21 cellular contexts compared by ENCODE assay signal in genomic region chr9:86277072-86277471, GRCh38. TPM values are rescaled to one million over a fixed set of nuclear protein-coding genes. Genes with fewer than 3 reads are reported as not detected.
DNase-seq lines count a peak whose midpoint lies in the region; ATAC-seq, FAIRE-seq and TF ChIP-seq lines count a peak whose summit lies in the region.
"Had no signal": no experiment of that assay in that cellular context is flagged by ENCODE, and none has a peak within 500 bp of the region (broad histone marks: within the 10 kb centered on the region; RNA-seq: fewer than 3 reads in every experiment).

No MANE protein-coding gene starts in this region.

- no peaks in the 10 kb centered on the region for H3K27me3 Mint-ChIP-seq in activated naive CD8-positive, alpha-beta T cell treated with anti-CD3 and anti-CD28 coated beads, Interleukin-2, amount 50 U/mL, for 24 hours

- H3K9me3 Mint-ChIP-seq in activated naive CD8-positive, alpha-beta T cell treated with anti-CD3 and anti-CD28 coated beads, Interleukin-2, amount 50 U/mL, for 24 hours = no peaks in the 10 kb centered on the region
- H3K9me3 Mint-ChIP-seq: CD8-positive, alpha-beta T cell; HFFc6 had no signal

- CTCF ChIA-PET in endothelial cell of umbilical vein (lab: Charles Lee) = interaction anchor here (1.2 kb wide), 1 partner anchor 15 kb away, joined by 4 read pairs; no protein-coding TSS in a partner anchor

- POLR2A ChIA-PET in endothelial cell of umbilical vein (lab: Charles Lee) = no interaction called here

- peaks cover 0 to 3% (median 0%) of the 10 kb centered on the region in 11 experiments; a peak in 5 of 22 replicates for H3K9me3 ChIP-seq in BLaER1 treated with 17β-estradiol and CSF1 and Interleukin-3, amounts not matched to agents 10 nM and 100 nM (replicated peaks in 1 of 11)
- H3K9me3 ChIP-seq in SK-N-MC (ENCODE audit: low read depth, low read length) = no peaks in the 10 kb centered on the region
- no peaks in the 10 kb centered on the region for H3K9me3 ChIP-seq in endothelial cell of umbilical vein (replicated peaks; ENCODE audit: control insufficient read depth, insufficient read depth, low read length)
- H3K9me3 ChIP-seq: HAP-1 had no signal

- no peak overlapping the region for H3K27ac Mint-ChIP-seq in activated naive CD8-positive, alpha-beta T cell treated with anti-CD3 and anti-CD28 coated beads, Interleukin-2, amount 50 U/mL, for 24 hours
- H3K27ac Mint-ChIP-seq: CD8-positive, alpha-beta T cell; HFFc6 had no signal

- peaks cover 31 to 78% (median 40%) of the 10 kb centered on the region in 11 experiments for H3K36me3 ChIP-seq in BLaER1 treated with 17β-estradiol and CSF1 and Interleukin-3, amounts not matched to agents 10 nM and 100 nM
- peaks cover 48% of the 10 kb centered on the region for H3K36me3 ChIP-seq in SK-N-MC (ENCODE audit: insufficient read depth, low read length)
- peaks cover 1 to 2% of the 10 kb centered on the region in 2 experiments for H3K36me3 ChIP-seq in endothelial cell of umbilical vein (ENCODE audit: control insufficient read depth in 2 of 2, extremely low read depth in 1 of 2, insufficient read depth in 2 of 2, low read length in 2 of 2)

- dilution Hi-C loops in endothelial cell of umbilical vein (cut with MboI; ENCODE audit: extremely low pct_ligation_motif_present, low sequenced_read_pairs) = no loop called here

- no peak overlapping the region; a peak in 1 of 22 replicates for H3K9ac ChIP-seq in BLaER1 treated with 17β-estradiol and CSF1 and Interleukin-3, amounts not matched to agents 10 nM and 100 nM
- H3K9ac ChIP-seq in SK-N-MC (ENCODE audit: insufficient read length) (no peak overlapping the region), endothelial cell of umbilical vein (replicated peaks; ENCODE audit: extremely low read depth, insufficient read depth, low read length) (no peak overlapping the region)

- H3K79me2 ChIP-seq in endothelial cell of umbilical vein (ENCODE audit: control insufficient read depth, insufficient read depth, low read length) = peaks cover 61% of the 10 kb centered on the region

- no TSS peak for BruUV-seq in endothelial cell of umbilical vein (replicated peaks; lab: Mats Ljungman, UMichigan)

- no peak for TF ChIP-seq POLR2A in endothelial cell of umbilical vein (IDR thresholded peaks at IDR 0.05; ENCODE audit: low read depth, low read length)

- peaks cover 44% of the 10 kb centered on the region for H3K36me3 Mint-ChIP-seq in activated naive CD8-positive, alpha-beta T cell treated with anti-CD3 and anti-CD28 coated beads, Interleukin-2, amount 50 U/mL, for 24 hours (ENCODE audit: low read depth)

- H2AFZ ChIP-seq in endothelial cell of umbilical vein (ENCODE audit: low read depth, low read length) = no peak overlapping the region

- no peak overlapping the region for H3K4me3 Mint-ChIP-seq in activated naive CD8-positive, alpha-beta T cell treated with anti-CD3 and anti-CD28 coated beads, Interleukin-2, amount 50 U/mL, for 24 hours
- H3K4me3 Mint-ChIP-seq: CD8-positive, alpha-beta T cell; HFFc6 had no signal

- no peaks in the 10 kb centered on the region for H3K27me3 ChIP-seq in BLaER1 treated with 17β-estradiol and CSF1 and Interleukin-3, amounts not matched to agents 10 nM and 100 nM
- H3K27me3 ChIP-seq in endothelial cell of umbilical vein (ENCODE audit: control insufficient read depth in 2 of 2, insufficient read depth in 2 of 2, low read length in 2 of 2) = no peaks in the 10 kb centered on the region

- FAIRE-seq in endothelial cell of umbilical vein (lab: Jason Lieb, UNC) = peak; percentile 15
- FAIRE-seq: D721Med, H1, HepG2, HTR-8/SVneo had no signal

- intact Hi-C loops in endothelial cell of umbilical vein (cut with micrococcal nuclease) = loop anchor here (2.0 kb wide), 1 partner anchor 74 kb away; no protein-coding TSS in a partner anchor

- H3K9me1 ChIP-seq in endothelial cell of umbilical vein (replicated peaks; ENCODE audit: control insufficient read depth, extremely low read depth, insufficient read depth, low read length) = no peaks in the 10 kb centered on the region

- DNase-seq in GF-D8 (lab: John Stamatoyannopoulos, UW) (peak; percentile 13), SK-N-MC (ENCODE audit: low read depth, low spot score) (no peak), endothelial cell of umbilical vein (ENCODE audit: low read depth, low spot score) (no peak), DMS 273 (lab: John Stamatoyannopoulos, UW; ENCODE audit: unreplicated experiment) (no peak), RPMI8226 (no peak), midbrain (lab: John Stamatoyannopoulos, UW) (no peak)
- DNase-seq in activated naive CD8-positive, alpha-beta T cell treated with anti-CD3 and anti-CD28 coated beads, Interleukin-2, amount 50 U/mL, for 24 hours = no peak
- DNase-seq: ACHN; C1 segment of cervical spinal cord; CD8-positive, alpha-beta T cell; COR-L47; DND-41; GDM1; HFFc6 had no signal

- no peak for ATAC-seq in activated naive CD8-positive, alpha-beta T cell treated with anti-CD3 and anti-CD28 coated beads, Interleukin-2, amount 50 U/mL, for 24 hours
- ATAC-seq: CD8-positive, alpha-beta T cell; HepG2 had no signal

- peaks cover 41% of the 10 kb centered on the region for H3K4me1 Mint-ChIP-seq in activated naive CD8-positive, alpha-beta T cell treated with anti-CD3 and anti-CD28 coated beads, Interleukin-2, amount 50 U/mL, for 24 hours

- H3K27ac ChIP-seq in BLaER1 treated with 17β-estradiol and CSF1 and Interleukin-3, amounts not matched to agents 10 nM and 100 nM = no peak overlapping the region
- 0 out of 2 replicates have a peak overlapping the region, but pooled peaks have one; percentile 26 for H3K27ac ChIP-seq in SK-N-MC
- H3K27ac ChIP-seq in endothelial cell of umbilical vein (ENCODE audit: insufficient read depth, low read depth, low read length) = no peak overlapping the region

- H3K4me2 ChIP-seq in BLaER1 treated with 17β-estradiol and CSF1 and Interleukin-3, amounts not matched to agents 10 nM and 100 nM = peak overlapping the region in 8 of 11 experiments; percentile 1 to 36 (median 20); a peak in 8 of 22 replicates
- H3K4me2 ChIP-seq in endothelial cell of umbilical vein (ENCODE audit: insufficient read depth, low read length) = no peak overlapping the region

- peaks cover 17 to 41% (median 32%) of the 10 kb centered on the region in 10 experiments for H3K4me1 ChIP-seq in BLaER1 treated with 17β-estradiol and CSF1 and Interleukin-3, amounts not matched to agents 10 nM and 100 nM
- peaks cover 6% of the 10 kb centered on the region for H3K4me1 ChIP-seq in endothelial cell of umbilical vein (ENCODE audit: control insufficient read depth, extremely low read depth, insufficient read depth, low read length)

- H4K20me1 ChIP-seq in BLaER1 treated with 17β-estradiol and CSF1 and Interleukin-3, amounts not matched to agents 10 nM and 100 nM = peaks cover 43 to 84% (median 73%) of the 10 kb centered on the region in 11 experiments; a peak in 21 of 22 replicates
- H4K20me1 ChIP-seq in endothelial cell of umbilical vein (replicated peaks; ENCODE audit: control insufficient read depth, extremely low read depth, insufficient read depth, low read length) = no peaks in the 10 kb centered on the region

- no peak overlapping the region for H3K4me3 ChIP-seq in BLaER1 treated with 17β-estradiol and CSF1 and Interleukin-3, amounts not matched to agents 10 nM and 100 nM
- no peak overlapping the region for H3K4me3 ChIP-seq in SK-N-MC
- no peak overlapping the region for H3K4me3 ChIP-seq in endothelial cell of umbilical vein (replicated peaks in 1 of 3; ENCODE audit: insufficient read depth in 1 of 3, low read depth in 1 of 3, low read length in 3 of 3)
- H3K4me3 ChIP-seq: HAP-1 had no signal

- TF ChIP-seq CTCF in endothelial cell of umbilical vein (IDR thresholded peaks at IDR 0.05; ENCODE audit: extremely low read depth in 1 of 2, insufficient read depth in 1 of 2, low read depth in 1 of 2, low read length in 2 of 2) = no peak

TF ChIP-seq in endothelial cell of umbilical vein, 7 proteins besides CTCF, POLR2A, EP300 and RAD21:
- TF ChIP-seq MYC (IDR thresholded peaks at IDR 0.05; ENCODE audit: low read depth, low read length) (no peak), JUN (IDR thresholded peaks at IDR 0.05; ENCODE audit: borderline replicate concordance, insufficient read depth, insufficient read length, low read depth) (no peak), GATA2 (IDR thresholded peaks at IDR 0.05; ENCODE audit: insufficient read depth, insufficient read length, low read depth, low read length) (no peak), FOS (IDR thresholded peaks at IDR 0.05; ENCODE audit: borderline replicate concordance, insufficient read depth, low read length) (no peak), EZH2 (IDR thresholded peaks at IDR 0.05; ENCODE audit: borderline replicate concordance, low read depth, low read length, severe bottlenecking) (no peak), MAX (IDR thresholded peaks at IDR 0.05; ENCODE audit: insufficient read depth, insufficient read length) (no peak), POLR2AphosphoS5 (IDR thresholded peaks at IDR 0.05; ENCODE audit: insufficient read depth, low read depth, low read length) (no peak)

RNA-seq across cellular contexts. Expression of gene ISCA1, which starts 5.3 kb away (rescaled TPM):
- total RNA-seq in endothelial cell of umbilical vein = 20.6 and 22.2 TPM in 2 replicates
- polyA plus RNA-seq in endothelial cell of umbilical vein = 11.7 and 14.2 TPM in 2 replicates
- 14.8 and 15.2 TPM in 2 replicates for polyA plus RNA-seq in endothelial cell of umbilical vein (2011; cell fraction: cytosol; rRNA removed)
- polyA plus RNA-seq in endothelial cell of umbilical vein (2011; cell fraction: nucleus; rRNA removed) = 10.0 and 10.7 TPM in 2 replicates
- polyA plus RNA-seq in endothelial cell of umbilical vein (2012) = 22.0 and 28.1 TPM in 2 replicates
- 12.9 and 14.6 TPM in 2 replicates for polyA minus RNA-seq in endothelial cell of umbilical vein
- polyA minus RNA-seq in endothelial cell of umbilical vein (2011; cell fraction: cytosol; rRNA and poly(A)+ RNA removed) = 16.0 TPM
- 7.9 and 11.8 TPM in 2 replicates for polyA minus RNA-seq in endothelial cell of umbilical vein (2011; cell fraction: nucleus; rRNA and poly(A)+ RNA removed)

RNA-seq across cellular contexts. Expression of gene C9orf153, which starts 17.6 kb away (rescaled TPM):
- total RNA-seq in endothelial cell of umbilical vein = 0.66 TPM in 1 of 2 replicates, not detected in the other
- polyA plus RNA-seq in endothelial cell of umbilical vein = not detected in 2 replicates
- polyA plus RNA-seq in endothelial cell of umbilical vein (2011; cell fraction: cytosol; rRNA removed) = not detected in 2 replicates
- 0.36 TPM in 1 of 2 replicates, not detected in the other for polyA plus RNA-seq in endothelial cell of umbilical vein (2011; cell fraction: nucleus; rRNA removed)
- polyA plus RNA-seq in endothelial cell of umbilical vein (2012) = 0.11 TPM in 1 of 2 replicates, not detected in the other
- polyA minus RNA-seq in endothelial cell of umbilical vein = 0.15 TPM in 1 of 2 replicates, not detected in the other
- polyA minus RNA-seq in endothelial cell of umbilical vein (2011; cell fraction: cytosol; rRNA and poly(A)+ RNA removed) = 3.9 TPM
- polyA minus RNA-seq in endothelial cell of umbilical vein (2011; cell fraction: nucleus; rRNA and poly(A)+ RNA removed) = 0.29 and 0.82 TPM in 2 replicates
- total RNA-seq: A172, H1, HFFc6 had no signal
- polyA plus RNA-seq: H1 had no signal
